Comparison of ENCODE assay signal across 8 cellular contexts in genomic region chrX:107827137-107827831, GRCh38.
A peak's percentile ranks its signal among the peaks of the same experiment; 100 is the strongest.
DNase-seq lines count a peak whose midpoint lies in the region; ATAC-seq and TF ChIP-seq lines count a peak whose summit lies in the region.

No MANE protein-coding gene starts in this region.

- peak overlapping the region; percentile 51; the same call in 1 of the 2 replicates for H3K27ac ChIP-seq in KMS-11
- H3K27ac ChIP-seq in coronary artery, result peak overlapping the region; percentile 89

- H3K9me3 ChIP-seq in mucosa of stomach (ENCODE audit: control insufficient read depth, low read length), result no peaks in the 10 kb centered on the region

- H3K4me1 ChIP-seq in KMS-11 (ENCODE audit: low read depth, poor library complexity, severe bottlenecking) (peaks cover 8% of the 10 kb centered on the region), mucosa of stomach (ENCODE audit: control insufficient read depth, insufficient read depth, low read length) (no peaks in the 10 kb centered on the region)

- no peak for ATAC-seq in GM21576 (IDR thresholded peaks at IDR 0.05; ENCODE audit: unreplicated experiment)

- no peaks in the 10 kb centered on the region for H4K20me1 ChIP-seq in KMS-11 (ENCODE audit: insufficient read depth)

- H3K27me3 ChIP-seq in KMS-11 (ENCODE audit: insufficient read depth, low read depth), result no peaks in the 10 kb centered on the region
- no peaks in the 10 kb centered on the region for H3K27me3 ChIP-seq in mucosa of stomach (ENCODE audit: control insufficient read depth, insufficient read depth, low read length)

- H3K79me2 ChIP-seq in KMS-11 (ENCODE audit: insufficient read depth, low read depth), result no peaks in the 10 kb centered on the region

- peak overlapping the region; percentile 54 for H3K4me3 ChIP-seq in AG04449 (ENCODE audit: low read depth, low read length)
- H3K4me3 ChIP-seq in KMS-11 (IDR thresholded peaks at IDR 0.05; ENCODE audit: insufficient read depth, low read depth, low read length), result no peak overlapping the region
- peak overlapping the region; percentile 69 for H3K4me3 ChIP-seq in coronary artery
- H3K4me3 ChIP-seq in mucosa of stomach (ENCODE audit: low read length), result no peak overlapping the region

- TF ChIP-seq CTCF in AG04449 (IDR thresholded peaks at IDR 0.05; ENCODE audit: insufficient read depth, low read length, missing control alignments), result no peak
- TF ChIP-seq CTCF in KMS-11 (conservative IDR thresholded peaks at IDR 0.05; ENCODE audit: low read depth, low read length), result no peak
- TF ChIP-seq CTCF in coronary artery (IDR thresholded peaks at IDR 0.05), result no peak

- H3K9ac ChIP-seq in KMS-11, result peak overlapping the region; percentile 78; the same call in 1 of the 2 replicates
- H3K9ac ChIP-seq in mucosa of stomach (ENCODE audit: low read length), result peak overlapping the region; percentile 38

- H3K36me3 ChIP-seq in KMS-11 (ENCODE audit: insufficient read depth) (no peaks in the 10 kb centered on the region), mucosa of stomach (ENCODE audit: control insufficient read depth, insufficient read depth, low read length) (no peaks in the 10 kb centered on the region)

- peak overlapping the region; percentile 77 for H3K4me2 ChIP-seq in KMS-11

- peak overlapping the region; percentile 76 for H2AFZ ChIP-seq in KMS-11 (ENCODE audit: low read depth)

- POLR2A ChIA-PET in AG04449 (lab: Yijun Ruan, JAX), result no interaction called here

- CTCF ChIA-PET in AG04449 (lab: Yijun Ruan, JAX), result no interaction called here

- no peak for DNase-seq in AG04449 (ENCODE audit: low read depth, low spot score)
- no peak for DNase-seq in coronary artery (ENCODE audit: low spot score)
- DNase-seq in activated gamma-delta T cell treated with Interleukin-2 at 50 U/mL for 16 hours, result no peak
- DNase-seq in NCI-H1105 (lab: John Stamatoyannopoulos, UW), result no peak
- DNase-seq in NCI-H1694 (lab: John Stamatoyannopoulos, UW), result no peak

Comparison
In these comparisons a context has a peak if more than half of its experiments do, and no peak if none do; other contexts are left out.
1. H3K4me3 ChIP-seq: peak in AG04449 (single experiment) and coronary artery (single experiment); none in KMS-11 (single experiment) and mucosa of stomach (single experiment).